In the genomic region with DNA sequence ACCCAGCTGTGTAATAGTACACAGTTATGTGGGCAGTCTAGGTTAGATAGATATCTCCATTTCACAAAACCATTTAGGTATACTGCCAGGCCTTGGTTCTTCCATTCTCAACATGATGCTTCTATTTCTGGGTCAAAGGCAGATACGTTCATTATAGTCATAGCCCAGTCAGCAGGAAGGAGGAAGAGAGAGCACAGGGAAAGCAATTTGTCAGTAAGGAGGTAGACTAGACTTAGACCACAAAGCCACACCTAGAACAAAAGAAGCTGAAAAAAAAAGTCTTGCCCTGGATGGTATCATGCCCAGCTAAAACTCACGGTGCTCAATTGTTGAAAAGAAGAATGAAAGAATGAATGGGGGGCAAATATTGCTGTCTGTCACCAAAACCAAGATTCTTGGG, we compare ENCODE assay signal across 20 cellular contexts. TPM values are rescaled to one million over a fixed set of nuclear protein-coding genes. Genes with fewer than 3 reads are reported as not detected.
DNase-seq lines count a peak whose midpoint lies in the region; ATAC-seq and TF ChIP-seq lines count a peak whose summit lies in the region.
"Had no signal": no experiment of that assay in that cellular context is flagged by ENCODE, and none has a peak within 500 bp of the region (broad histone marks: within the 10 kb centered on the region; RNA-seq: fewer than 3 reads in every experiment).

No MANE protein-coding gene starts in this region.

- 0 out of 2 replicates have a peak, but pooled peaks cover 5% of the 10 kb centered on the region for H3K36me3 ChIP-seq in PC-3 (ENCODE audit: low read depth, low read length)
- H3K36me3 ChIP-seq in GM23338 (ENCODE audit: insufficient read depth): no peaks in the 10 kb centered on the region

- BruUV-seq in PC-3 (replicated peaks; lab: Mats Ljungman, UMichigan): no TSS peak

- H3K4me3 ChIP-seq in PC-3 (ENCODE audit: low read length) (no peak overlapping the region), GM23338 (no peak overlapping the region)
- H3K4me3 ChIP-seq: A549; BLaER1 treated with 17β-estradiol and CSF1 and Interleukin-3, amounts not matched to agents 10 nM and 100 nM; Peyer's patch had no signal

- no peak overlapping the region for H3K27ac ChIP-seq in PC-3 (ENCODE audit: low read length)
- H3K27ac ChIP-seq in epithelial cell of prostate: peak overlapping the region; percentile 75
- no peak overlapping the region for H3K27ac ChIP-seq in GM23338 (ENCODE audit: low read depth)
- H3K27ac ChIP-seq: A549; BLaER1 treated with 17β-estradiol and CSF1 and Interleukin-3, amounts not matched to agents 10 nM and 100 nM; Peyer's patch had no signal

- no peaks in the 10 kb centered on the region for H3K27me3 Mint-ChIP-seq in stimulated activated naive CD8-positive, alpha-beta T cell treated with anti-CD3 and anti-CD28 coated beads, Interleukin-15, amount 100 ng/mL, for 72 hours
- no peaks in the 10 kb centered on the region for H3K27me3 Mint-ChIP-seq in stimulated activated memory B cell treated with anti-CD40 and anti-IgM and Interleukin-4, amounts not matched to agents 10 μg/mL and 1 μg/mL and 100 μg/mL, for 72 hours
- H3K27me3 Mint-ChIP-seq in GM23338 (ENCODE audit: insufficient read depth, low read depth, poor library complexity): no peaks in the 10 kb centered on the region
- H3K27me3 Mint-ChIP-seq: CD4-positive, alpha-beta T cell had no signal

- H3K9me2 ChIP-seq in PC-3 (replicated peaks; ENCODE audit: low read length) (no peaks in the 10 kb centered on the region), GM23338 (ENCODE audit: insufficient read depth) (no peaks in the 10 kb centered on the region)
- H3K9me2 ChIP-seq: SK-N-SH had no signal

- no peaks in the 10 kb centered on the region for H3K4me1 Mint-ChIP-seq in stimulated activated naive CD8-positive, alpha-beta T cell treated with anti-CD3 and anti-CD28 coated beads, Interleukin-15, amount 100 ng/mL, for 72 hours
- H3K4me1 Mint-ChIP-seq in stimulated activated effector memory CD8-positive, alpha-beta T cell treated with anti-CD3 and anti-CD28 coated beads, Interleukin-12 subunit alpha, Interleukin-12 subunit beta, amount 100 ng/mL, for 72 hours: no peaks in the 10 kb centered on the region
- H3K4me1 Mint-ChIP-seq in stimulated activated memory B cell treated with anti-CD40 and anti-IgM and Interleukin-4, amounts not matched to agents 10 μg/mL and 1 μg/mL and 100 μg/mL, for 72 hours: no peaks in the 10 kb centered on the region
- H3K4me1 Mint-ChIP-seq in GM23338: peaks cover 6% of the 10 kb centered on the region; the same call in 2 of the 3 replicates

- no peak for TF ChIP-seq CTCF in PC-3 (conservative IDR thresholded peaks at IDR 0.05; ENCODE audit: low read depth, low read length)
- no peak for TF ChIP-seq CTCF in GM23338 (conservative IDR thresholded peaks at IDR 0.05; ENCODE audit: low read depth in 2 of 2)

- H3K27me3 ChIP-seq in PC-3 (ENCODE audit: low read length) (no peaks in the 10 kb centered on the region), GM23338 (ENCODE audit: insufficient read depth) (no peaks in the 10 kb centered on the region)
- H3K27me3 ChIP-seq: BLaER1 treated with 17β-estradiol and CSF1 and Interleukin-3, amounts not matched to agents 10 nM and 100 nM; Peyer's patch had no signal

- no peaks in the 10 kb centered on the region for H3K79me2 ChIP-seq in PC-3 (ENCODE audit: low read length)
- H3K79me2 ChIP-seq in GM23338 (replicated peaks; ENCODE audit: insufficient read depth): no peaks in the 10 kb centered on the region

- no peak overlapping the region for H2AFZ ChIP-seq in PC-3 (ENCODE audit: low read length)
- no peak overlapping the region for H2AFZ ChIP-seq in GM23338

- H3K4me1 ChIP-seq in PC-3 (ENCODE audit: insufficient read depth, low read length) (peaks cover 6% of the 10 kb centered on the region), GM23338 (ENCODE audit: insufficient read depth) (0 out of 2 replicates have a peak, but pooled peaks cover 6% of the 10 kb centered on the region)
- H3K4me1 ChIP-seq: A549; BLaER1 treated with 17β-estradiol and CSF1 and Interleukin-3, amounts not matched to agents 10 nM and 100 nM; Peyer's patch had no signal

- intact Hi-C loops in PC-3 (cut with micrococcal nuclease): no loop called here

- peak; percentile 34 for ATAC-seq in stimulated activated naive CD8-positive, alpha-beta T cell treated with anti-CD3 and anti-CD28 coated beads, Interleukin-15, Interleukin-2, amounts not matched to agents 100 U/mL and 50 U/mL, for 24 hours
- ATAC-seq in stimulated activated naive CD8-positive, alpha-beta T cell treated with anti-CD3 and anti-CD28 coated beads, Interleukin-15, amount 100 ng/mL, for 72 hours: no peak
- ATAC-seq in PC-3 (no peak), GM18502 (IDR thresholded peaks at IDR 0.05; ENCODE audit: poor library complexity, unreplicated experiment) (no peak), GM23338 (no peak)
- peak; percentile 67 for ATAC-seq in stimulated activated effector memory CD8-positive, alpha-beta T cell treated with anti-CD3 and anti-CD28 coated beads, Interleukin-12 subunit alpha, Interleukin-12 subunit beta, amount 100 ng/mL, for 72 hours
- no peak for ATAC-seq in stimulated activated memory B cell treated with anti-CD40 and anti-IgM and Interleukin-4, amounts not matched to agents 10 μg/mL and 1 μg/mL and 100 μg/mL, for 72 hours
- ATAC-seq: A549 had no signal

- CTCF ChIA-PET in PC-3 (lab: Charles Lee): no interaction called here

- H3K9me3 ChIP-seq in PC-3 (ENCODE audit: low read length): no peaks in the 10 kb centered on the region
- H3K9me3 ChIP-seq: A549; BLaER1 treated with 17β-estradiol and CSF1 and Interleukin-3, amounts not matched to agents 10 nM and 100 nM; Peyer's patch; SK-N-SH had no signal

- no peak overlapping the region for H3K4me3 Mint-ChIP-seq in stimulated activated naive CD8-positive, alpha-beta T cell treated with anti-CD3 and anti-CD28 coated beads, Interleukin-15, amount 100 ng/mL, for 72 hours
- no peak overlapping the region for H3K4me3 Mint-ChIP-seq in stimulated activated effector memory CD8-positive, alpha-beta T cell treated with anti-CD3 and anti-CD28 coated beads, Interleukin-12 subunit alpha, Interleukin-12 subunit beta, amount 100 ng/mL, for 72 hours
- H3K4me3 Mint-ChIP-seq in stimulated activated memory B cell treated with anti-CD40 and anti-IgM and Interleukin-4, amounts not matched to agents 10 μg/mL and 1 μg/mL and 100 μg/mL, for 72 hours: no peak overlapping the region
- no peak overlapping the region for H3K4me3 Mint-ChIP-seq in GM23338
- H3K4me3 Mint-ChIP-seq: CD4-positive, alpha-beta T cell had no signal

- POLR2A ChIA-PET in PC-3 (lab: Charles Lee; ENCODE audit: unreplicated experiment): no interaction called here

- H3K9ac ChIP-seq in PC-3 (ENCODE audit: low read length): no peak overlapping the region
- H3K9ac ChIP-seq: BLaER1 treated with 17β-estradiol and CSF1 and Interleukin-3, amounts not matched to agents 10 nM and 100 nM; SK-N-SH had no signal

- peaks cover 29% of the 10 kb centered on the region for H3K36me3 Mint-ChIP-seq in stimulated activated effector memory CD8-positive, alpha-beta T cell treated with anti-CD3 and anti-CD28 coated beads, Interleukin-12 subunit alpha, Interleukin-12 subunit beta, amount 100 ng/mL, for 72 hours
- no peaks in the 10 kb centered on the region for H3K36me3 Mint-ChIP-seq in stimulated activated memory B cell treated with anti-CD40 and anti-IgM and Interleukin-4, amounts not matched to agents 10 μg/mL and 1 μg/mL and 100 μg/mL, for 72 hours
- no peaks in the 10 kb centered on the region for H3K36me3 Mint-ChIP-seq in GM23338 (ENCODE audit: low read depth)

- H3K4me2 ChIP-seq in PC-3 (ENCODE audit: low read length) (no peak overlapping the region), GM23338 (no peak overlapping the region)
- H3K4me2 ChIP-seq: A549; BLaER1 treated with 17β-estradiol and CSF1 and Interleukin-3, amounts not matched to agents 10 nM and 100 nM; SK-N-SH had no signal

- no peaks in the 10 kb centered on the region for H3F3A ChIP-seq in PC-3 (ENCODE audit: low read length, unreplicated experiment)
- H3F3A ChIP-seq in GM23338 (replicated peaks; ENCODE audit: low read depth): no peaks in the 10 kb centered on the region

- no peak overlapping the region for H3K27ac Mint-ChIP-seq in stimulated activated naive CD8-positive, alpha-beta T cell treated with anti-CD3 and anti-CD28 coated beads, Interleukin-15, amount 100 ng/mL, for 72 hours
- H3K27ac Mint-ChIP-seq in stimulated activated effector memory CD8-positive, alpha-beta T cell treated with anti-CD3 and anti-CD28 coated beads, Interleukin-12 subunit alpha, Interleukin-12 subunit beta, amount 100 ng/mL, for 72 hours: no peak overlapping the region
- no peak overlapping the region for H3K27ac Mint-ChIP-seq in stimulated activated memory B cell treated with anti-CD40 and anti-IgM and Interleukin-4, amounts not matched to agents 10 μg/mL and 1 μg/mL and 100 μg/mL, for 72 hours
- H3K27ac Mint-ChIP-seq in GM23338: no peak overlapping the region
- H3K27ac Mint-ChIP-seq: CD4-positive, alpha-beta T cell had no signal

- DNase-seq in stimulated activated naive CD8-positive, alpha-beta T cell treated with anti-CD3 and anti-CD28 coated beads, Interleukin-15, Interleukin-2, amounts not matched to agents 100 U/mL and 50 U/mL, for 24 hours: no peak
- no peak for DNase-seq in stimulated activated naive CD8-positive, alpha-beta T cell treated with anti-CD3 and anti-CD28 coated beads, Interleukin-15, amount 100 ng/mL, for 72 hours
- DNase-seq in PC-3 (peak; percentile 9), epithelial cell of prostate (ENCODE audit: low read depth, low spot score) (peak; percentile 66), GM23338 (ENCODE audit: low spot score) (no peak)
- DNase-seq in stimulated activated effector memory CD8-positive, alpha-beta T cell treated with anti-CD3 and anti-CD28 coated beads, Interleukin-12 subunit alpha, Interleukin-12 subunit beta, amount 100 ng/mL, for 72 hours (ENCODE audit: low spot score in 2 of 2): no peak
- DNase-seq: AML-193; CD4-positive, alpha-beta T cell; Kasumi-1; NCI-H2029 treated with DMSO at 0.1 percent for 48 hours; NCI-H226; NCI-H510A; NCI-H69; Peyer's patch; SK-N-SH; SW 1271 had no signal

- H4K20me1 ChIP-seq in PC-3 (ENCODE audit: low read length) (no peaks in the 10 kb centered on the region), GM23338 (replicated peaks; ENCODE audit: insufficient read depth) (no peaks in the 10 kb centered on the region)
- H4K20me1 ChIP-seq: BLaER1 treated with 17β-estradiol and CSF1 and Interleukin-3, amounts not matched to agents 10 nM and 100 nM had no signal

- no peaks in the 10 kb centered on the region for H3K9me3 Mint-ChIP-seq in stimulated activated naive CD8-positive, alpha-beta T cell treated with anti-CD3 and anti-CD28 coated beads, Interleukin-15, amount 100 ng/mL, for 72 hours
- H3K9me3 Mint-ChIP-seq in stimulated activated effector memory CD8-positive, alpha-beta T cell treated with anti-CD3 and anti-CD28 coated beads, Interleukin-12 subunit alpha, Interleukin-12 subunit beta, amount 100 ng/mL, for 72 hours: no peaks in the 10 kb centered on the region
- no peaks in the 10 kb centered on the region for H3K9me3 Mint-ChIP-seq in stimulated activated memory B cell treated with anti-CD40 and anti-IgM and Interleukin-4, amounts not matched to agents 10 μg/mL and 1 μg/mL and 100 μg/mL, for 72 hours
- H3K9me3 Mint-ChIP-seq in GM23338: no peaks in the 10 kb centered on the region
- H3K9me3 Mint-ChIP-seq: CD4-positive, alpha-beta T cell had no signal

RNA-seq across cellular contexts. Expression of a gene that starts 7.6 kb away (rescaled TPM):
- total RNA-seq in PC-3 (2014; rRNA removed): 8.9 and 9.6 TPM in 2 replicates
- total RNA-seq in GM23338 (2014; rRNA removed; shearing (Covaris generic)): 8.7 and 12.5 TPM in 2 replicates
- 3.9 and 4.1 TPM in 2 replicates for polyA plus RNA-seq in GM23338 (2016; fragmentation: Nextera tagmentation; extraction: Ambion mirVana)

RNA-seq across cellular contexts. Expression of a gene that starts 7.8 kb away (rescaled TPM):
- total RNA-seq in PC-3 (2014; rRNA removed): 5.8 and 7.7 TPM in 2 replicates
- total RNA-seq in GM23338 (2014; rRNA removed; shearing (Covaris generic)): 12.0 and 13.0 TPM in 2 replicates
- polyA plus RNA-seq in GM23338 (2016; fragmentation: Nextera tagmentation; extraction: Ambion mirVana): 18.8 and 24.1 TPM in 2 replicates

Comparison
In these comparisons a context has a peak if more than half of its experiments do, and no peak if none do; other contexts are left out.
1. ATAC-seq: peak in stimulated activated naive CD8-positive, alpha-beta T cell treated with anti-CD3 and anti-CD28 coated beads, Interleukin-15, Interleukin-2, amounts not matched to agents 100 U/mL and 50 U/mL, for 24 hours (single experiment) and stimulated activated effector memory CD8-positive, alpha-beta T cell treated with anti-CD3 and anti-CD28 coated beads, Interleukin-12 subunit alpha, Interleukin-12 subunit beta, amount 100 ng/mL, for 72 hours (single experiment); none in stimulated activated naive CD8-positive, alpha-beta T cell treated with anti-CD3 and anti-CD28 coated beads, Interleukin-15, amount 100 ng/mL, for 72 hours (single experiment), PC-3 (single experiment), GM18502 (single experiment), stimulated activated memory B cell treated with anti-CD40 and anti-IgM and Interleukin-4, amounts not matched to agents 10 μg/mL and 1 μg/mL and 100 μg/mL, for 72 hours (single experiment) and GM23338 (single experiment).
2. DNase-seq: peak in PC-3 (single experiment) and epithelial cell of prostate (single experiment); none in stimulated activated naive CD8-positive, alpha-beta T cell treated with anti-CD3 and anti-CD28 coated beads, Interleukin-15, Interleukin-2, amounts not matched to agents 100 U/mL and 50 U/mL, for 24 hours (single experiment), stimulated activated naive CD8-positive, alpha-beta T cell treated with anti-CD3 and anti-CD28 coated beads, Interleukin-15, amount 100 ng/mL, for 72 hours (0 of 2), stimulated activated effector memory CD8-positive, alpha-beta T cell treated with anti-CD3 and anti-CD28 coated beads, Interleukin-12 subunit alpha, Interleukin-12 subunit beta, amount 100 ng/mL, for 72 hours (0 of 2) and GM23338 (single experiment).